In genomic region chr5:444226-444625, GRCh38 we compare ENCODE assay signal across 8 cellular contexts. TPM values are rescaled to one million over a fixed set of nuclear protein-coding genes. Genes with fewer than 3 reads are reported as not detected.
DNase-seq lines count a peak whose midpoint lies in the region; ATAC-seq and TF ChIP-seq lines count a peak whose summit lies in the region.

No MANE protein-coding gene starts in this region.

- peak overlapping the region; percentile 93 for H3K27ac Mint-ChIP-seq in CD4-positive, alpha-beta T cell

- H3K36me3 ChIP-seq in Loucy (ENCODE audit: insufficient read depth, low read length) (peaks cover 24% of the 10 kb centered on the region; the same call in 1 of the 2 replicates), neuronal stem cell (replicated peaks in 1 of 2; ENCODE audit: control insufficient read depth in 2 of 2, insufficient read depth in 2 of 2, low read length in 2 of 2) (peaks cover 18 to 35% of the 10 kb centered on the region in 2 donors)

- H3K9me3 Mint-ChIP-seq in CD4-positive, alpha-beta T cell = no peaks in the 10 kb centered on the region

- H3K4me2 ChIP-seq in Loucy (ENCODE audit: low read depth, low read length, poor library complexity, severe bottlenecking) = peak overlapping the region; percentile 99
- no peak overlapping the region for H3K4me2 ChIP-seq in neuronal stem cell (ENCODE audit: insufficient read depth, low read length, poor library complexity, severe bottlenecking)

- no peaks in the 10 kb centered on the region for H3K9me2 ChIP-seq in Loucy (replicated peaks; ENCODE audit: low read depth, low read length)

- no peak overlapping the region for H2AK5ac ChIP-seq in neuronal stem cell (ENCODE audit: low read depth, low read length)

- peaks cover 45% of the 10 kb centered on the region for H3K4me1 Mint-ChIP-seq in CD4-positive, alpha-beta T cell (ENCODE audit: low read depth)

- H3K14ac ChIP-seq in neuronal stem cell (ENCODE audit: low read length) = no peak overlapping the region

- no peak overlapping the region for H3K18ac ChIP-seq in neuronal stem cell (ENCODE audit: low read length)

- H3K79me2 ChIP-seq in Loucy (ENCODE audit: insufficient read depth, low read length) = peaks cover 51% of the 10 kb centered on the region

- no peak for TF ChIP-seq CTCF in CD4-positive, alpha-beta T cell (IDR thresholded peaks at IDR 0.05)
- TF ChIP-seq CTCF in Loucy (conservative IDR thresholded peaks at IDR 0.05; ENCODE audit: low read length) (no peak), dorsolateral prefrontal cortex (IDR thresholded peaks at IDR 0.05 in 54 of 56, conservative IDR thresholded peaks at IDR 0.05 in 2 of 56; ENCODE audit: low read depth in 1 of 56, partially characterized antibody in 56 of 56) (no peak)

- no peak overlapping the region for H2BK120ac ChIP-seq in neuronal stem cell (ENCODE audit: low read depth, low read length)

- H3K4me3 ChIP-seq in Loucy (ENCODE audit: low read length, poor library complexity, severe bottlenecking) (peak overlapping the region; percentile 99), dorsolateral prefrontal cortex (peak overlapping the region in 56 of 59 donors; percentile 69 to 100 (median 96)), neuronal stem cell (ENCODE audit: low read length in 2 of 2) (peak overlapping the region in 1 of 2 donors; percentile 98)

- peaks cover 13% of the 10 kb centered on the region for H3K79me1 ChIP-seq in neuronal stem cell (ENCODE audit: low read depth, low read length)

- no peaks in the 10 kb centered on the region for H3K27me3 ChIP-seq in CD4-positive, alpha-beta T cell (ENCODE audit: control insufficient read depth, insufficient read depth, low read length)
- H3K27me3 ChIP-seq in Loucy (ENCODE audit: insufficient read depth, low read length, poor library complexity, severe bottlenecking) (no peaks in the 10 kb centered on the region), dorsolateral prefrontal cortex (no peaks in the 10 kb centered on the region), neuronal stem cell (ENCODE audit: control insufficient read depth in 3 of 3, insufficient read depth in 3 of 3, low read depth in 1 of 3, low read length in 3 of 3) (no peaks in the 10 kb centered on the region)

- H2BK5ac ChIP-seq in neuronal stem cell (ENCODE audit: low read length) = no peak overlapping the region

- no peaks in the 10 kb centered on the region for H3K27me3 Mint-ChIP-seq in CD4-positive, alpha-beta T cell

- H4K20me1 ChIP-seq in Loucy (ENCODE audit: insufficient read depth, low read length, poor library complexity, severe bottlenecking) = peaks cover 17% of the 10 kb centered on the region

- H3K4me3 Mint-ChIP-seq in CD4-positive, alpha-beta T cell = peak overlapping the region; percentile 96

- no peak overlapping the region for H3K4ac ChIP-seq in neuronal stem cell (ENCODE audit: low read length)

- no peaks in the 10 kb centered on the region for H3K9me3 ChIP-seq in CD4-positive, alpha-beta T cell (ENCODE audit: control insufficient read depth, low read length)
- H3K9me3 ChIP-seq in Loucy (ENCODE audit: insufficient read depth, low read depth, low read length) (no peaks in the 10 kb centered on the region), neuronal stem cell (replicated peaks in 1 of 2; ENCODE audit: control insufficient read depth in 2 of 2, insufficient read depth in 1 of 2, low read depth in 1 of 2, low read length in 2 of 2) (peaks cover under 1 to 3% of the 10 kb centered on the region in 2 donors)

- no peak overlapping the region for H4K8ac ChIP-seq in neuronal stem cell (ENCODE audit: low read depth, low read length)

- no peak for ATAC-seq in CD4-positive, alpha-beta T cell (ENCODE audit: poor library complexity)
- no peak for ATAC-seq in HG02981 (IDR thresholded peaks at IDR 0.05; ENCODE audit: unreplicated experiment)

- CTCF ChIA-PET in CD4-positive, alpha-beta T cell (lab: Charles Lee) = no interaction called here

- H2AFZ ChIP-seq in Loucy (ENCODE audit: low read length) (no peak overlapping the region), neuronal stem cell (ENCODE audit: low read length) (no peak overlapping the region)

- H3F3A ChIP-seq in Loucy (ENCODE audit: low read depth) = no peaks in the 10 kb centered on the region

- intact Hi-C loops in CD4-positive, alpha-beta T cell (cut with DNase I, micrococcal nuclease) = loop anchor here (1.0 to 10.0 kb wide), 5 partner anchors 28 to 448 kb away; partner anchors contain the start of genes BRD9 (in 1 of the 2), CCDC127 (in 1 of the 2), CEP72 (in 1 of the 2) and PDCD6 (in 1 of the 2)
- intact Hi-C loops in dorsolateral prefrontal cortex (cut with DNase I) = loop anchor here (5.0 to 10.0 kb wide), 2 partner anchors 448 to 451 kb away; partner anchors contain the start of genes BRD9 (in 2 of the 2) and TRIP13 (in 2 of the 2)

- WGBS in neuronal stem cell (ENCODE audit: extremely low coverage in 2 of 2, insufficient read length in 2 of 2, insufficient replicate concordance in 1 of 2), 2 donors = no CpG with 5 or more reads among the region's 8 CpGs

- H2BK12ac ChIP-seq in neuronal stem cell (ENCODE audit: low read length) = no peak overlapping the region

- peak overlapping the region; percentile 37 for H3K23ac ChIP-seq in neuronal stem cell (ENCODE audit: low read depth, low read length, poor library complexity)

- peaks cover 50% of the 10 kb centered on the region for H3K36me3 Mint-ChIP-seq in CD4-positive, alpha-beta T cell (ENCODE audit: low read depth)

- POLR2A ChIA-PET in CD4-positive, alpha-beta T cell (lab: Charles Lee) = no interaction called here

- peak in 2 of 10 experiments; percentile 1 to 20 for DNase-seq in CD4-positive, alpha-beta T cell
- DNase-seq in dorsolateral prefrontal cortex = peak in 5 of 10 donors; percentile 3 to 31 (median 19)
- no peak for DNase-seq in neuronal stem cell (ENCODE audit: low spot score)
- no peak for DNase-seq in stimulated activated CD4-positive, alpha-beta T cell treated with anti-CD3 and anti-CD28 coated beads, Interleukin-2, amount 100 ng/mL, for 48 hours
- DNase-seq in NCI-H748 treated with DMSO at 0.1 percent for 48 hours (lab: John Stamatoyannopoulos, UW) = no peak
- no peak for DNase-seq in retina

- peaks cover 50% of the 10 kb centered on the region for H3K4me1 ChIP-seq in Loucy (ENCODE audit: insufficient read depth, low read length, poor library complexity, severe bottlenecking)
- peaks cover 14 to 26% of the 10 kb centered on the region in 2 donors for H3K4me1 ChIP-seq in neuronal stem cell (ENCODE audit: control insufficient read depth in 2 of 2, insufficient read depth in 1 of 2, low read depth in 1 of 2, low read length in 2 of 2)

- H3K9ac ChIP-seq in Loucy (ENCODE audit: low read depth, low read length, poor library complexity, severe bottlenecking) (peak overlapping the region; percentile 97), neuronal stem cell (ENCODE audit: low read depth, low read length, poor library complexity) (no peak overlapping the region)

- peak overlapping the region; percentile 42 for H3K27ac ChIP-seq in CD4-positive, alpha-beta T cell (ENCODE audit: low read depth, low read length)
- H3K27ac ChIP-seq in dorsolateral prefrontal cortex (peak overlapping the region in 7 of 59 donors; percentile 65 to 94 (median 87)), neuronal stem cell (replicated peaks; ENCODE audit: low read length) (no peak overlapping the region)

- no peak overlapping the region for H4K91ac ChIP-seq in neuronal stem cell (ENCODE audit: low read depth, low read length, poor library complexity)

- H2BK15ac ChIP-seq in neuronal stem cell (ENCODE audit: low read length) = no peak overlapping the region

RNA-seq across cellular contexts. Expression of gene EXOC3, which starts 1.2 kb away (rescaled TPM):
- total RNA-seq in CD4-positive, alpha-beta T cell = 10 to 100 TPM; 82.4 to 84.1 TPM
- 100 to 1,000 TPM in 4 of 120 experiments, 10 to 100 TPM in 116; 50.6 to 107 (median 77.8) TPM for total RNA-seq in dorsolateral prefrontal cortex
- 18.9 TPM for polyA plus RNA-seq in neuronal stem cell (2013, experiment 1 of 2)
- 18.7 TPM for polyA plus RNA-seq in neuronal stem cell (2013, experiment 2 of 2)
